8 cellular contexts compared by ENCODE assay signal in genomic region chr10:97425964-97426775, GRCh38. TPM values are rescaled to one million over a fixed set of nuclear protein-coding genes. Genes with fewer than 3 reads are reported as not detected.
A peak's percentile ranks its signal among the peaks of the same experiment; 100 is the strongest.
DNase-seq lines count a peak whose midpoint lies in the region; ATAC-seq, FAIRE-seq and TF ChIP-seq lines count a peak whose summit lies in the region.

Gene PGAM1 (plus strand): TSS chr10:97426191. CDS start chr10:97426308, 117 bp downstream.

- peaks cover 29% of the 10 kb centered on the region for H3K36me3 ChIP-seq in left ventricle myocardium inferior
- peaks cover 2 to 39% of the 10 kb centered on the region in 2 donors for H3K36me3 ChIP-seq in psoas muscle (ENCODE audit: insufficient read depth in 1 of 2, low read depth in 1 of 2)

- no peaks in the 10 kb centered on the region for H3K9me3 ChIP-seq in left ventricle myocardium inferior (replicated peaks)
- H3K9me3 ChIP-seq in psoas muscle, result no peaks in the 10 kb centered on the region

- H3K4me3 ChIP-seq in left ventricle myocardium inferior, result peak within 1 kb of the TSS; percentile 95
- H3K4me3 ChIP-seq in psoas muscle, result peak within 1 kb of the TSS; percentile 94

- in situ Hi-C loops in GM13977 (cut with MboI; ENCODE audit: low pct_unique_long_range_greater_than_20kb, low sequenced_read_pairs, unreplicated experiment), result no loop called here

- WGBS in psoas muscle, 3 donors, result 0 to 1% (median 1%) methylated on average over 53 to 88 of the region's 90 CpGs

- peak; percentile 86 for FAIRE-seq in urothelium cell line (lab: Jason Lieb, UNC)

- peak; percentile 95 for TF ChIP-seq CTCF in GM13977 (IDR thresholded peaks at IDR 0.05; ENCODE audit: extremely low read depth, insufficient read depth, missing control alignments)
- TF ChIP-seq CTCF in left ventricle myocardium inferior (IDR thresholded peaks at IDR 0.05; ENCODE audit: borderline replicate concordance), result peak; percentile 69
- peak; percentile 58 for TF ChIP-seq CTCF in psoas muscle (IDR thresholded peaks at IDR 0.05)

- DNase-seq in GM13977 (ENCODE audit: low spot score) (peak; percentile 100), NCI-H146 treated with DMSO at 0.1 percent for 48 hours (lab: John Stamatoyannopoulos, UW; ENCODE audit: unreplicated experiment) (peak; percentile 91), amniotic stem cell (lab: John Stamatoyannopoulos, UW) (peak; percentile 78), left ventricle myocardium inferior (peak; percentile 95), psoas muscle (peak; percentile 95 to 98), urothelium cell line (ENCODE audit: low spot score) (peak; percentile 99)

- ATAC-seq in HG02884 (IDR thresholded peaks at IDR 0.05; ENCODE audit: unreplicated experiment) (peak; percentile 81), psoas muscle (peak; percentile 96 to 97 (median 96))

- H3K27ac ChIP-seq in left ventricle myocardium inferior (replicated peaks) (peak within 1 kb of the TSS; percentile 93), psoas muscle (peak within 1 kb of the TSS; percentile 91)

- H3K27me3 ChIP-seq in left ventricle myocardium inferior (ENCODE audit: low read depth) (no peaks in the 10 kb centered on the region), psoas muscle (ENCODE audit: insufficient read depth in 3 of 3, low read length in 2 of 3) (no peaks in the 10 kb centered on the region)

- intact Hi-C loops in T-helper 1 cell treated with Interleukin-12 subunit alpha and Interleukin-12 subunit beta and Interleukin-4 antibody, amounts not matched to agents 30 ng/mL and 1 ng/mL, for 36 hours (cut with micrococcal nuclease), result loop anchor here (1.0 kb wide), 3 partner anchors 72 to 207 kb away; partner anchors contain the start of genes ARHGAP19, MMS19, MORN4 and UBTD1
- intact Hi-C loops in left ventricle myocardium inferior (cut with micrococcal nuclease) (no loop called here), psoas muscle (cut with DNase I) (no loop called here)

- peaks cover 42% of the 10 kb centered on the region for H3K4me1 ChIP-seq in left ventricle myocardium inferior
- H3K4me1 ChIP-seq in psoas muscle, result peaks cover 30% of the 10 kb centered on the region

RNA-seq across cellular contexts. Expression of gene PGAM1, which starts in this region (rescaled TPM):
- total RNA-seq in T-helper 1 cell treated with Interleukin-12 subunit alpha and Interleukin-12 subunit beta and Interleukin-4 antibody, amounts not matched to agents 30 ng/mL and 1 ng/mL, for 36 hours, result 446 and 454 TPM in 2 replicates
- total RNA-seq in left ventricle myocardium inferior (233 TPM), psoas muscle (10 to 100 TPM; 41.5 to 65.5 (median 46.6) TPM)
- 100 to 1,000 TPM in 2 of 3 donors, 10 to 100 TPM in 1; 36.2 to 186 (median 112) TPM for polyA plus RNA-seq in psoas muscle

Comparison
In these comparisons a context has a peak if more than half of its experiments do, and no peak if none do; other contexts are left out.
1. Peak in every context shown above with its lines: DNase-seq, ATAC-seq, H3K4me3 ChIP-seq and H3K27ac ChIP-seq.